1 cellular context compared by ENCODE assay signal in genomic region chr19:19534556-19535265, GRCh38.
TF ChIP-seq lines count a peak whose summit lies in the region.

No MANE protein-coding gene starts in this region.

TF ChIP-seq in IMR-90, 13 proteins besides CTCF, POLR2A, EP300 and RAD21 (continued from another document):
- TF ChIP-seq NFE2L2 (IDR thresholded peaks at IDR 0.05; ENCODE audit: low read depth, low read length) (no peak), MXI1 (IDR thresholded peaks at IDR 0.05; ENCODE audit: borderline replicate concordance, low read depth, low read length) (no peak), BHLHE40 (IDR thresholded peaks at IDR 0.05; ENCODE audit: low read depth, low read length) (no peak), SMC3 (IDR thresholded peaks at IDR 0.05; ENCODE audit: low read depth, low read length) (no peak), CEBPB (IDR thresholded peaks at IDR 0.05; ENCODE audit: low read depth, low read length) (no peak), ELK1 (IDR thresholded peaks at IDR 0.05; ENCODE audit: borderline replicate concordance, low read depth, low read length) (no peak), RCOR1 (IDR thresholded peaks at IDR 0.05; ENCODE audit: insufficient replicate concordance, low read length) (no peak), CHD1 (IDR thresholded peaks at IDR 0.05; ENCODE audit: low read depth, low read length) (no peak), MAFK (IDR thresholded peaks at IDR 0.05; ENCODE audit: low read depth, low read length) (no peak)
